14 cellular contexts compared by ENCODE assay signal in genomic region chr18:46877329-46877987, GRCh38. TPM values are rescaled to one million over a fixed set of nuclear protein-coding genes. Genes with fewer than 3 reads are reported as not detected.
DNase-seq lines count a peak whose midpoint lies in the region; ATAC-seq, FAIRE-seq and TF ChIP-seq lines count a peak whose summit lies in the region.
"Had no signal": no experiment of that assay in that cellular context is flagged by ENCODE, and none has a peak within 500 bp of the region (broad histone marks: within the 10 kb centered on the region; RNA-seq: fewer than 3 reads in every experiment).

No MANE protein-coding gene starts in this region.

- no peaks in the 10 kb centered on the region for H3K9me1 ChIP-seq in K562 (ENCODE audit: control insufficient read depth, insufficient read depth, low read length)

- H3K9ac ChIP-seq in K562 (ENCODE audit: insufficient read depth in 1 of 2, low read depth in 2 of 2, low read length in 2 of 2) = no peak overlapping the region
- no peak overlapping the region for H3K9ac ChIP-seq in neural progenitor cell

- CTCF ChIA-PET in activated CD4-positive, alpha-beta T cell treated with anti-CD3 and anti-CD28 coated beads, Interleukin-2, amount 10 ng/mL, durations not matched to agents 7 days and 5 days (lab: Charles Lee) = no interaction called here
- CTCF ChIA-PET in K562 (lab: Yijun Ruan, JAX; ENCODE audit: low intra/inter-chr PET ratio) = no interaction called here
- CTCF ChIA-PET in CD4-positive, alpha-beta memory T cell (lab: Charles Lee; ENCODE audit: partially characterized antibody) = no interaction called here

- no peak for ATAC-seq in K562
- ATAC-seq: gastrocnemius medialis had no signal

- DNase-seq in activated CD4-positive, alpha-beta T cell treated with anti-CD3 and anti-CD28 coated beads, Interleukin-2, amount 10 ng/mL, durations not matched to agents 7 days and 5 days = no peak
- DNase-seq in activated CD4-positive, alpha-beta T cell treated with anti-CD3 and anti-CD28 coated beads, Interleukin-2, amount 50 U/mL, for 1 hour = no peak
- DNase-seq in MV-4-11 (lab: John Stamatoyannopoulos, UW) (peak; percentile 55), K562 (ENCODE audit: extremely low read depth in 1 of 4, low spot score in 3 of 4) (no peak), neural progenitor cell (ENCODE audit: low spot score) (peak; percentile 14), H54 (ENCODE audit: insufficient read length, low spot score) (no peak)
- no peak for DNase-seq in activated T-cell treated with anti-CD3 and anti-CD28 coated beads, Interleukin-2, amount 50 U/mL, for 24 hours
- no peak for DNase-seq in CD4-positive, alpha-beta memory T cell
- DNase-seq: gastrocnemius medialis, HCEC 1CT, NCI-H2029, SIG-M5 had no signal

- H3K4me3 ChIP-seq in K562 (no peak overlapping the region), neural progenitor cell (no peak overlapping the region)
- no peak overlapping the region for H3K4me3 ChIP-seq in CD4-positive, alpha-beta memory T cell (ENCODE audit: low read length in 2 of 2)
- H3K4me3 ChIP-seq: gastrocnemius medialis had no signal

- H3K4me1 ChIP-seq in K562 (replicated peaks in 1 of 2; ENCODE audit: control insufficient read depth in 2 of 2, insufficient read depth in 2 of 2, low read length in 2 of 2) = no peaks in the 10 kb centered on the region
- peaks cover 12% of the 10 kb centered on the region for H3K4me1 ChIP-seq in neural progenitor cell
- H3K4me1 ChIP-seq in CD4-positive, alpha-beta memory T cell (ENCODE audit: insufficient read depth, low read length) = peaks cover 16% of the 10 kb centered on the region
- H3K4me1 ChIP-seq: gastrocnemius medialis had no signal

- TF ChIP-seq POLR2A in K562 (conservative IDR thresholded peaks at IDR 0.05) (no peak), H54 (IDR thresholded peaks at IDR 0.05; ENCODE audit: low read depth, low read length) (no peak)

- H3K9me3 Mint-ChIP-seq in activated CD4-positive, alpha-beta T cell treated with anti-CD3 and anti-CD28 coated beads, Interleukin-2, amount 10 ng/mL, durations not matched to agents 7 days and 5 days = peaks cover 42% of the 10 kb centered on the region
- H3K9me3 Mint-ChIP-seq in neural progenitor cell = peaks cover 43% of the 10 kb centered on the region
- peaks cover 27% of the 10 kb centered on the region for H3K9me3 Mint-ChIP-seq in activated T-cell treated with anti-CD3 and anti-CD28 coated beads, Interleukin-2, amount 50 U/mL, for 24 hours
- H3K9me3 Mint-ChIP-seq in CD4-positive, alpha-beta memory T cell = peaks cover 4 to 42% (median 36%) of the 10 kb centered on the region in 8 donors

- no peak overlapping the region for H3K27ac ChIP-seq in K562 (ENCODE audit: extremely low read depth, low read depth, low read length)
- H3K27ac ChIP-seq in neural progenitor cell = peak overlapping the region; percentile 73
- no peak overlapping the region for H3K27ac ChIP-seq in CD4-positive, alpha-beta memory T cell (ENCODE audit: low read depth, low read length)
- H3K27ac ChIP-seq: gastrocnemius medialis had no signal

- peaks cover 4% of the 10 kb centered on the region; the same call in 1 of the 2 replicates for H3K9me3 ChIP-seq in K562 (replicated peaks; ENCODE audit: control insufficient read depth, insufficient read depth, low read depth, low read length)
- no peaks in the 10 kb centered on the region for H3K9me3 ChIP-seq in neural progenitor cell (ENCODE audit: low read depth)
- peaks cover 0 to 11% of the 10 kb centered on the region in 2 donors for H3K9me3 ChIP-seq in CD4-positive, alpha-beta memory T cell (ENCODE audit: control insufficient read depth in 1 of 2, low read length in 2 of 2)
- H3K9me3 ChIP-seq: gastrocnemius medialis had no signal

- H2AFZ ChIP-seq in K562 (ENCODE audit: low read depth, low read length) (no peak overlapping the region), neural progenitor cell (replicated peaks) (no peak overlapping the region)

- in situ Hi-C loops in K562 (cut with MboI) = no loop called here

- H3K27me3 Mint-ChIP-seq in activated CD4-positive, alpha-beta T cell treated with anti-CD3 and anti-CD28 coated beads, Interleukin-2, amount 10 ng/mL, durations not matched to agents 7 days and 5 days = no peaks in the 10 kb centered on the region
- peaks cover 3% of the 10 kb centered on the region for H3K27me3 Mint-ChIP-seq in neural progenitor cell (ENCODE audit: insufficient read depth, low read depth)
- H3K27me3 Mint-ChIP-seq in activated T-cell treated with anti-CD3 and anti-CD28 coated beads, Interleukin-2, amount 50 U/mL, for 24 hours = no peaks in the 10 kb centered on the region
- H3K27me3 Mint-ChIP-seq in CD4-positive, alpha-beta memory T cell = no peaks in the 10 kb centered on the region
- H3K27me3 Mint-ChIP-seq: activated naive CD8-positive, alpha-beta T cell had no signal

- no peak for FAIRE-seq in K562 (lab: Jason Lieb, UNC)
- no peak for FAIRE-seq in H54 (lab: Jason Lieb, UNC)
- FAIRE-seq: endometrium had no signal

- BruUV-seq in K562 (replicated peaks; lab: Mats Ljungman, UMichigan) = no TSS peak

- peaks cover 19% of the 10 kb centered on the region for H3K79me2 ChIP-seq in K562 (ENCODE audit: control insufficient read depth, insufficient read depth, low read length)
- peaks cover 97% of the 10 kb centered on the region for H3K79me2 ChIP-seq in neural progenitor cell (ENCODE audit: low read depth)

- H4K20me1 ChIP-seq in K562 (replicated peaks; ENCODE audit: control insufficient read depth, insufficient read depth, low read length) (no peaks in the 10 kb centered on the region), neural progenitor cell (ENCODE audit: low read depth) (peaks cover 26% of the 10 kb centered on the region)

- POLR2A ChIA-PET in activated CD4-positive, alpha-beta T cell treated with anti-CD3 and anti-CD28 coated beads, Interleukin-2, amount 10 ng/mL, durations not matched to agents 7 days and 5 days (lab: Charles Lee) = no interaction called here
- POLR2A ChIA-PET in K562 (lab: Yijun Ruan, JAX) = no interaction called here
- POLR2A ChIA-PET in CD4-positive, alpha-beta memory T cell (lab: Charles Lee; ENCODE audit: partially characterized antibody) = no interaction called here

- H3F3A ChIP-seq in neural progenitor cell (ENCODE audit: low read depth) = peaks cover 75% of the 10 kb centered on the region

- peaks cover 10% of the 10 kb centered on the region; the same call in 1 of the 3 replicates for H3K36me3 ChIP-seq in K562 (ENCODE audit: control insufficient read depth, insufficient read depth, low read length)
- peaks cover 17% of the 10 kb centered on the region for H3K36me3 ChIP-seq in neural progenitor cell
- H3K36me3 ChIP-seq in CD4-positive, alpha-beta memory T cell (ENCODE audit: insufficient read depth, low read length) = no peaks in the 10 kb centered on the region
- H3K36me3 ChIP-seq: gastrocnemius medialis had no signal

- no peak overlapping the region for H3K4me2 ChIP-seq in K562 (ENCODE audit: insufficient read depth, low read length)
- peak overlapping the region; percentile 60 for H3K4me2 ChIP-seq in neural progenitor cell

- peaks cover 52% of the 10 kb centered on the region for H3K36me3 Mint-ChIP-seq in activated CD4-positive, alpha-beta T cell treated with anti-CD3 and anti-CD28 coated beads, Interleukin-2, amount 10 ng/mL, durations not matched to agents 7 days and 5 days (ENCODE audit: low read depth)
- peaks cover 49% of the 10 kb centered on the region for H3K36me3 Mint-ChIP-seq in neural progenitor cell
- H3K36me3 Mint-ChIP-seq in activated T-cell treated with anti-CD3 and anti-CD28 coated beads, Interleukin-2, amount 50 U/mL, for 24 hours (ENCODE audit: low read depth) = peaks cover 91% of the 10 kb centered on the region
- H3K36me3 Mint-ChIP-seq in CD4-positive, alpha-beta memory T cell = peaks cover 64 to 73% of the 10 kb centered on the region in 2 donors

- intact Hi-C loops in K562 (cut with micrococcal nuclease) = no loop called here
- intact Hi-C loops in CD4-positive, alpha-beta memory T cell (cut with micrococcal nuclease) = no loop called here

- TF ChIP-seq RAD21 in K562 (CRISPR knock-in tag; conservative IDR thresholded peaks at IDR 0.05 in 1 of 2, IDR thresholded peaks at IDR 0.05 in 1 of 2) = no peak

- H3K27me3 ChIP-seq in K562 (ENCODE audit: control insufficient read depth in 2 of 2, insufficient read depth in 2 of 2, low read length in 2 of 2) (no peaks in the 10 kb centered on the region), neural progenitor cell (no peaks in the 10 kb centered on the region)
- no peaks in the 10 kb centered on the region for H3K27me3 ChIP-seq in CD4-positive, alpha-beta memory T cell (ENCODE audit: insufficient read depth, low read length)
- H3K27me3 ChIP-seq: gastrocnemius medialis had no signal

- H3K4me1 Mint-ChIP-seq in activated CD4-positive, alpha-beta T cell treated with anti-CD3 and anti-CD28 coated beads, Interleukin-2, amount 10 ng/mL, durations not matched to agents 7 days and 5 days = peaks cover 21% of the 10 kb centered on the region
- no peaks in the 10 kb centered on the region for H3K4me1 Mint-ChIP-seq in neural progenitor cell
- H3K4me1 Mint-ChIP-seq in activated T-cell treated with anti-CD3 and anti-CD28 coated beads, Interleukin-2, amount 50 U/mL, for 24 hours (ENCODE audit: low read depth) = peaks cover 17% of the 10 kb centered on the region
- H3K4me1 Mint-ChIP-seq in CD4-positive, alpha-beta memory T cell = peaks cover 8 to 47% (median 20%) of the 10 kb centered on the region in 4 donors

- TF ChIP-seq EP300 in K562 (IDR thresholded peaks at IDR 0.05; ENCODE audit: low read length) = no peak

- H3K27ac Mint-ChIP-seq in activated CD4-positive, alpha-beta T cell treated with anti-CD3 and anti-CD28 coated beads, Interleukin-2, amount 10 ng/mL, durations not matched to agents 7 days and 5 days = peak overlapping the region; percentile 61
- no peak overlapping the region for H3K27ac Mint-ChIP-seq in neural progenitor cell
- no peak overlapping the region for H3K27ac Mint-ChIP-seq in activated T-cell treated with anti-CD3 and anti-CD28 coated beads, Interleukin-2, amount 50 U/mL, for 24 hours
- peak overlapping the region in 2 of 7 donors; percentile 21 to 68 for H3K27ac Mint-ChIP-seq in CD4-positive, alpha-beta memory T cell
- H3K27ac Mint-ChIP-seq: activated naive CD8-positive, alpha-beta T cell had no signal

- TF ChIP-seq CTCF in K562 (IDR thresholded peaks at IDR 0.05 in 2 of 3, conservative IDR thresholded peaks at IDR 0.05 in 1 of 3; ENCODE audit: insufficient read depth in 2 of 3, low read depth in 1 of 3, low read length in 3 of 3) (no peak), neural progenitor cell (IDR thresholded peaks at IDR 0.05) (no peak)

- no peak overlapping the region for H3K4me3 Mint-ChIP-seq in activated CD4-positive, alpha-beta T cell treated with anti-CD3 and anti-CD28 coated beads, Interleukin-2, amount 10 ng/mL, durations not matched to agents 7 days and 5 days
- H3K4me3 Mint-ChIP-seq in neural progenitor cell = no peak overlapping the region
- no peak overlapping the region for H3K4me3 Mint-ChIP-seq in activated T-cell treated with anti-CD3 and anti-CD28 coated beads, Interleukin-2, amount 50 U/mL, for 24 hours
- H3K4me3 Mint-ChIP-seq in CD4-positive, alpha-beta memory T cell = peak overlapping the region in 4 of 8 donors; percentile 1 to 40 (median 20)
- H3K4me3 Mint-ChIP-seq: activated naive CD8-positive, alpha-beta T cell had no signal

- 91% methylated on average over 15 of the region's 15 CpGs for WGBS in K562 (ENCODE audit: insufficient coverage, low coverage, missing lambda C conversion rate)

RNA-seq across cellular contexts. Expression of gene PIAS2, which starts 39.8 kb away (rescaled TPM):
- total RNA-seq in activated CD4-positive, alpha-beta T cell treated with anti-CD3 and anti-CD28 coated beads, Interleukin-2, amount 10 ng/mL, durations not matched to agents 7 days and 5 days = 10 to 100 TPM; 32.8 to 33.3 TPM
- 36.2 and 82.6 TPM in 2 replicates for total RNA-seq in K562 (2011; cell fraction: chromatin; rRNA removed; ENCODE audit: low replicate concordance)
- 16.4 and 20.0 TPM in 2 replicates for total RNA-seq in K562 (2011; cell fraction: nucleolus; rRNA removed)
- total RNA-seq in K562 (2011; cell fraction: nucleoplasm; rRNA removed) = 45.8 and 72.1 TPM in 2 replicates
- total RNA-seq in K562 (2014; rRNA removed) (12.0 and 12.5 TPM in 2 replicates), K562 (2014; rRNA removed; fragmentation: Illumina TruSeq; extraction: Trizol) (19.3 and 22.7 TPM in 2 replicates), K562 (2015; rRNA removed; fragmentation: Illumina TruSeq; extraction: Trizol) (19.0 and 19.1 TPM in 2 replicates), K562 (2021) (21.3 and 23.9 TPM in 2 replicates), neural progenitor cell (ENCODE audit: low replicate concordance) (26.4 and 39.4 TPM in 2 replicates)
- polyA plus RNA-seq in K562 (2011; rRNA removed) (9.4 and 11.7 TPM in 2 replicates), K562 (2014; fragmentation: Illumina TruSeq; extraction: Trizol) (15.9 and 19.0 TPM in 2 replicates), K562 (2014; fragmentation: Nextera tagmentation; extraction: Ambion mirVana) (1 to 10 TPM; 2.9 to 3.0 TPM), K562 (2014; rRNA removed) (7.6 and 9.1 TPM in 2 replicates)
- polyA plus RNA-seq in K562 (2011; cell fraction: cytosol; rRNA removed) = 4.3 and 6.1 TPM in 2 replicates
- polyA plus RNA-seq in K562 (2011; cell fraction: nucleus; rRNA removed) = 32.0 and 34.2 TPM in 2 replicates
- polyA plus RNA-seq in K562 (2012) = 7.6 and 10.3 TPM in 2 replicates
- 16.1 and 16.3 TPM in 2 replicates for polyA minus RNA-seq in K562 (2011; rRNA and poly(A)+ RNA removed)
- polyA minus RNA-seq in K562 (2011; cell fraction: cytosol; rRNA and poly(A)+ RNA removed) = 5.3 and 7.3 TPM in 2 replicates
- 23.2 and 48.8 TPM in 2 replicates for polyA minus RNA-seq in K562 (2011; cell fraction: nucleus; rRNA and poly(A)+ RNA removed)
- 10 to 100 TPM; 36.2 to 38.3 TPM for total RNA-seq in CD4-positive, alpha-beta memory T cell
- 10 to 100 TPM; 18.6 to 20.3 TPM for polyA plus RNA-seq in CD4-positive, alpha-beta memory T cell

RNA-seq across cellular contexts. Expression of gene KATNAL2, which starts 39.9 kb away (rescaled TPM):
- total RNA-seq in activated CD4-positive, alpha-beta T cell treated with anti-CD3 and anti-CD28 coated beads, Interleukin-2, amount 10 ng/mL, durations not matched to agents 7 days and 5 days = 1 to 10 TPM in 1 of 2 experiments, under 1 TPM in 1; 0.87 to 1.0 TPM
- 0.39 TPM in 1 of 2 replicates, not detected in the other for total RNA-seq in K562 (2011; cell fraction: chromatin; rRNA removed; ENCODE audit: low replicate concordance)
- 0.83 TPM in 1 of 2 replicates, not detected in the other for total RNA-seq in K562 (2011; cell fraction: nucleolus; rRNA removed)
- 1.1 TPM in 1 of 2 replicates, not detected in the other for total RNA-seq in K562 (2011; cell fraction: nucleoplasm; rRNA removed)
- total RNA-seq in K562 (2014; rRNA removed) = 0.29 and 0.77 TPM in 2 replicates
- total RNA-seq in K562 (2014; rRNA removed; fragmentation: Illumina TruSeq; extraction: Trizol) = 0.36 and 0.51 TPM in 2 replicates
- total RNA-seq in K562 (2015; rRNA removed; fragmentation: Illumina TruSeq; extraction: Trizol) = 0.53 and 1.2 TPM in 2 replicates
- 0.40 and 0.91 TPM in 2 replicates for total RNA-seq in K562 (2021)
- polyA plus RNA-seq in K562 (2011; rRNA removed) = 0.19 and 0.54 TPM in 2 replicates
- 0.22 and 0.29 TPM in 2 replicates for polyA plus RNA-seq in K562 (2011; cell fraction: cytosol; rRNA removed)
- polyA plus RNA-seq in K562 (2011; cell fraction: nucleus; rRNA removed) = 0.66 and 0.81 TPM in 2 replicates
- 0.70 and 1.7 TPM in 2 replicates for polyA plus RNA-seq in K562 (2012)
- polyA plus RNA-seq in K562 (2014; fragmentation: Illumina TruSeq; extraction: Trizol) = 0.15 and 0.25 TPM in 2 replicates
- under 1 TPM; 0.08 to 0.11 TPM for polyA plus RNA-seq in K562 (2014; fragmentation: Nextera tagmentation; extraction: Ambion mirVana)
- 0.47 and 0.48 TPM in 2 replicates for polyA plus RNA-seq in K562 (2014; rRNA removed)
- 0.15 and 0.32 TPM in 2 replicates for polyA minus RNA-seq in K562 (2011; rRNA and poly(A)+ RNA removed)
- polyA minus RNA-seq in K562 (2011; cell fraction: cytosol; rRNA and poly(A)+ RNA removed) = 0.76 TPM in 1 of 2 replicates, not detected in the other
- polyA minus RNA-seq in K562 (2011; cell fraction: nucleus; rRNA and poly(A)+ RNA removed) = 0.44 and 1.1 TPM in 2 replicates
- 28.6 and 39.9 TPM in 2 replicates for total RNA-seq in neural progenitor cell (ENCODE audit: low replicate concordance)
- 1 to 10 TPM in 1 of 2 experiments, under 1 TPM in 1; 0.94 to 2.1 TPM for total RNA-seq in CD4-positive, alpha-beta memory T cell
- polyA plus RNA-seq in CD4-positive, alpha-beta memory T cell = not detected

Comparison
In these comparisons a context has a peak if more than half of its experiments do, and no peak if none do; other contexts are left out.
1. DNase-seq: peak in MV-4-11 (single experiment) and neural progenitor cell (single experiment); none in activated CD4-positive, alpha-beta T cell treated with anti-CD3 and anti-CD28 coated beads, Interleukin-2, amount 10 ng/mL, durations not matched to agents 7 days and 5 days (single experiment), activated CD4-positive, alpha-beta T cell treated with anti-CD3 and anti-CD28 coated beads, Interleukin-2, amount 50 U/mL, for 1 hour (single experiment), K562 (0 of 4), activated T-cell treated with anti-CD3 and anti-CD28 coated beads, Interleukin-2, amount 50 U/mL, for 24 hours (single experiment), CD4-positive, alpha-beta memory T cell (0 of 5) and H54 (single experiment).